ENCODE assay signal across 1 cellular context in the genomic region with DNA sequence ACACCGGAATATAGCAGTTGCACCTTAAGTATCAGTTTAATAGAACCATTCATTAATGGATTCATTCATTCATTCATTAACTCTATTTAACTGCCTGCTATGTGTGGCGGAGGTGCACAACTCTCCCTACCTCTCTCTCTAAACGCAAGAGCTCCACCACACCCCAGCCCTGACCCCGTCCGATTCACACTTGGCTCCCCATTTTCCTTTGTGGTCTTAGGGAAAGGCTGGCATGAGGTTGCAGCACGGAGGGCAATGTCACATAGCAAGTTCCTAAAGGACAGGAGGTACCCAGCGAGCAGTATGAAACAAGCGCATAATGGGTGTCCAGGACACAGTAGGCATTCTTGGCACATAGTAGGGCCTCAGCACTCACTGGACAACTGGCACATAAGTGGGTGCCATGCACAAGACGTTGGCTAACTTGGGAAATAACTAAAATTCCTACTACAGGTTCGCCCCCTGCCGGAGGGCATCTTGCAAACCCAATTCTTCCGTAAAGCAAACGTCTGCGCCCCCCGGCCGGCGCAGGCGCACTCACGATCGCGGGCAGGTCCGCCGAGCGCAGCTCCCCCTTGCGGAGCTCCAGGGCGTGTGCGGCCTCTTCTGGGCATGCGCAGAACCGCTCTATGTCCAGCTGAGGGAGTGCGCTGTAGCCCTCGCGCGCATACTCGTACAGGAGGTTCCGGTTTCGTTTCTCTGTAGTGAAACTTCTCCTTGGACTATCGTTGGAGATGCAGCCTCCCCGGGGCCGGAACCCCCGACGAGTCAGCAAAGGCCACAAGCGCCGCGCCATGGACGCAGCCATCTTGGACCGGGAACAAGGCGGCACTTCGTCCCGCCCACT.
TF ChIP-seq lines count a peak whose summit lies in the region.

A gene with protein sequence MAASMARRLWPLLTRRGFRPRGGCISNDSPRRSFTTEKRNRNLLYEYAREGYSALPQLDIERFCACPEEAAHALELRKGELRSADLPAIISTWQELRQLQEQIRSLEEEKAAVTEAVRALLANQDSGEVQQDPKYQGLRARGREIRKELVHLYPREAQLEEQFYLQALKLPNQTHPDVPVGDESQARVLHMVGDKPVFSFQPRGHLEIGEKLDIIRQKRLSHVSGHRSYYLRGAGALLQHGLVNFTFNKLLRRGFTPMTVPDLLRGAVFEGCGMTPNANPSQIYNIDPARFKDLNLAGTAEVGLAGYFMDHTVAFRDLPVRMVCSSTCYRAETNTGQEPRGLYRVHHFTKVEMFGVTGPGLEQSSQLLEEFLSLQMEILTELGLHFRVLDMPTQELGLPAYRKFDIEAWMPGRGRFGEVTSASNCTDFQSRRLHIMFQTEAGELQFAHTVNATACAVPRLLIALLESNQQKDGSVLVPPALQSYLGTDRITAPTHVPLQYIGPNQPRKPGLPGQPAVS (minus strand): TSS at position 835 of the 847 bp plus-strand sequence. CDS start 27 bp downstream, at position 808.

TF ChIP-seq in K562, 482 proteins besides CTCF, POLR2A, EP300 and RAD21 (continued from another document and continues in another):
- TF ChIP-seq ZNF121 (CRISPR knock-in tag; conservative IDR thresholded peaks at IDR 0.05) (no peak), ELF4 (CRISPR knock-in tag; IDR thresholded peaks at IDR 0.05) (no peak), ARID3A (IDR thresholded peaks at IDR 0.05; ENCODE audit: borderline replicate concordance, low read depth, low read length) (no peak), SLC30A9 (CRISPR knock-in tag; IDR thresholded peaks at IDR 0.05) (no peak), SIN3B (IDR thresholded peaks at IDR 0.05; ENCODE audit: low read depth) (peak; percentile 88), POLR2G (IDR thresholded peaks at IDR 0.05; ENCODE audit: low read depth, low read length) (peak; percentile 87), TBP (optimal IDR thresholded peaks at IDR 0.05; ENCODE audit: low read depth, low read length) (peak; percentile 95), RBM15 (IDR thresholded peaks at IDR 0.05; ENCODE audit: insufficient read depth, low read length) (no peak), SAFB (IDR thresholded peaks at IDR 0.05; ENCODE audit: borderline replicate concordance, low read depth, low read length) (no peak), TGIF2 (CRISPR knock-in tag; IDR thresholded peaks at IDR 0.05) (no peak; the same call in 1 of the 2 replicates), KLF13 (tag; IDR thresholded peaks at IDR 0.05; ENCODE audit: borderline replicate concordance, low read depth) (0 out of 2 replicates have a peak, but pooled peaks have one; percentile 48), ZNF398 (CRISPR knock-in tag; IDR thresholded peaks at IDR 0.05) (no peak), ZBTB7A (IDR thresholded peaks at IDR 0.05; ENCODE audit: borderline replicate concordance, control insufficient read depth, low read depth, low read length) (peak; percentile 68; the same call in 1 of the 2 replicates), NFE2 (IDR thresholded peaks at IDR 0.05; ENCODE audit: low read depth) (peak; percentile 16; the same call in 1 of the 2 replicates), ZNF23 (CRISPR knock-in tag; IDR thresholded peaks at IDR 0.05) (no peak), ZFPM2 (CRISPR knock-in tag; IDR thresholded peaks at IDR 0.05) (no peak), CTBP1 (IDR thresholded peaks at IDR 0.05; ENCODE audit: borderline replicate concordance) (peak; percentile 81; the same call in 1 of the 2 replicates), ETV1 (tag; conservative IDR thresholded peaks at IDR 0.05; ENCODE audit: low read depth) (no peak), IFI16 (CRISPR knock-in tag; IDR thresholded peaks at IDR 0.05) (0 out of 2 replicates have a peak, but pooled peaks have one; percentile 45), HOXB6 (CRISPR knock-in tag; IDR thresholded peaks at IDR 0.05; ENCODE audit: borderline replicate concordance) (no peak), NRF1 (conservative IDR thresholded peaks at IDR 0.05 in 1 of 2, IDR thresholded peaks at IDR 0.05 in 1 of 2) (peak; percentile 97 to 98), MLX (CRISPR knock-in tag; conservative IDR thresholded peaks at IDR 0.05) (no peak), L3MBTL2 (IDR thresholded peaks at IDR 0.05) (no peak), ZBTB17 (CRISPR knock-in tag; IDR thresholded peaks at IDR 0.05) (peak; percentile 65; the same call in 1 of the 2 replicates), RB1 (IDR thresholded peaks at IDR 0.05; ENCODE audit: low read depth) (peak; percentile 94), SRF (CRISPR knock-in tag; IDR thresholded peaks at IDR 0.05) (no peak), ILK (tag; IDR thresholded peaks at IDR 0.05; ENCODE audit: borderline replicate concordance, low read depth) (no peak), RFX5 (IDR thresholded peaks at IDR 0.05; ENCODE audit: low read depth, low read length) (no peak), THRAP3 (IDR thresholded peaks at IDR 0.05; ENCODE audit: borderline replicate concordance) (no peak), BRF1 (IDR thresholded peaks at IDR 0.05; ENCODE audit: borderline replicate concordance, extremely low read depth, insufficient read length) (no peak), BRCA1 (IDR thresholded peaks at IDR 0.05) (no peak), BRCA1 (CRISPR knock-in tag; IDR thresholded peaks at IDR 0.05) (no peak), ZNF311 (CRISPR knock-in tag; IDR thresholded peaks at IDR 0.05) (no peak), CSDE1 (IDR thresholded peaks at IDR 0.05) (no peak), KLF1 (tag; IDR thresholded peaks at IDR 0.05) (no peak), FOXK2 (conservative IDR thresholded peaks at IDR 0.05 in 1 of 2, IDR thresholded peaks at IDR 0.05 in 1 of 2; ENCODE audit: low read depth in 2 of 2) (peak in 1 of 2 experiments; percentile 66; a peak in 1 of 4 replicates), ZNF507 (tag; conservative IDR thresholded peaks at IDR 0.05) (no peak), E2F8 (IDR thresholded peaks at IDR 0.05; ENCODE audit: low read depth, partially characterized antibody) (peak; percentile 66), THRB (CRISPR knock-in tag; conservative IDR thresholded peaks at IDR 0.05) (no peak), ZNF324 (CRISPR knock-in tag; IDR thresholded peaks at IDR 0.05) (0 out of 2 replicates have a peak, but pooled peaks have one; percentile 30), NFIX (CRISPR knock-in tag; IDR thresholded peaks at IDR 0.05; ENCODE audit: low read depth) (no peak), ZNF232 (CRISPR knock-in tag; IDR thresholded peaks at IDR 0.05) (no peak), NFRKB (IDR thresholded peaks at IDR 0.05; ENCODE audit: low read depth) (peak; percentile 24; the same call in 1 of the 2 replicates), CHCHD3 (CRISPR knock-in tag; IDR thresholded peaks at IDR 0.05) (no peak), SUPT5H (IDR thresholded peaks at IDR 0.05) (peak; percentile 91), TEAD2 (tag; IDR thresholded peaks at IDR 0.05) (no peak)
- TF ChIP-seq, protein P1, sequence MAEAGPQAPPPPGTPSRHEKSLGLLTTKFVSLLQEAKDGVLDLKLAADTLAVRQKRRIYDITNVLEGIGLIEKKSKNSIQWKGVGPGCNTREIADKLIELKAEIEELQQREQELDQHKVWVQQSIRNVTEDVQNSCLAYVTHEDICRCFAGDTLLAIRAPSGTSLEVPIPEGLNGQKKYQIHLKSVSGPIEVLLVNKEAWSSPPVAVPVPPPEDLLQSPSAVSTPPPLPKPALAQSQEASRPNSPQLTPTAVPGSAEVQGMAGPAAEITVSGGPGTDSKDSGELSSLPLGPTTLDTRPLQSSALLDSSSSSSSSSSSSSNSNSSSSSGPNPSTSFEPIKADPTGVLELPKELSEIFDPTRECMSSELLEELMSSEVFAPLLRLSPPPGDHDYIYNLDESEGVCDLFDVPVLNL (CRISPR knock-in tag; IDR thresholded peaks at IDR 0.05; ENCODE audit: low read depth), result no peak
- TF ChIP-seq, protein P2, sequence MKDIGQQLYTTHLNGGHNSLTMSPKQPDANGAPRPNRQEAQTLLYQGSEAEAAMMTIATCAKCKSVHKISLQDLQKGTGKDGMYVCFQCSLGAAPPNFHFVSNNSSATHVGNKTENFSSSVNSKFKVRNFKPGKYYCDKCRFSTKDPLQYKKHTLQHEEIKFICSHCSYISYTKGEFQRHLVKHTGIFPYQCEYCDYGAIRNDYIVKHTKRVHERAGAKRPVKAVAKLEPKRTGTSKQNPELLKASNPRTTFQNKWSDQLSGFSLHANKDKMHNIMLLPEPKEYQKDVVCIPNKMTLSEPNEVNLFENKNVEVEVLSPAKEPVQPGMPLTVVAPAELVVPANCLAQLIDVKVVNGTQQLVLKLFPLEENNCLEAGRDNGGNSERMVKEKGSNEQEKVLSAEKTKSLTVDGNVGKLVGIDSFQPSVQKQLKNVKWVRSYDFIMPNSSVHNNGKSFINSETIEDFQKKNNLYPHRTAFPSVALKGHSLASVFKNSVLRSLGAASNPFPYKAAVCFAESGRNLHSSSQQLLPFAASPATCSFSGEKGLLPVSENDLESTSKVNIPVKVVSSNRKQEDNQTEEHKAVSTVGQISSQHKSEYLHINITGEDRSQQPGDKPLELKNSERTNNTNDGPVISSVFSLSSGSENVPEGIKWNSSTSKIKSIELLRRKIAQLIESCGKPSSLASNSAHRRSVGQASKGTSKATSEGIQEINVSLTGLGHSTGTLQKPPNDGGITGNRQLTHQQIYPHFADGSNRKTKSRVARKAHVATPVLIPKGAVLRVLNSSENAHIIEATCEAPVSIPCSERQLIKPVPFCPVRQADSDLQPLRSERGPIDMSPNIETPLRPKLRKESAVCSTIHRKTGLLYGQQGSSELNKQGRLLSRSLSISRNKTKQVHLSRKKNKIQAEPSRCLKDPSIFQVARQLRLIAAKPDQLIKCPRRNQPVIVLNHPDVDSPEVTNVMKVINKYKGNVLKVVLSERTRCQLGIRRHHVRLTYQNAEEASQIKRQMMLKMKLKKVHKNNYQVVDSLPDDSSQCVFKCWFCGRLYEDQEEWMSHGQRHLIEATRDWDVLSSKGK (CRISPR knock-in tag; IDR thresholded peaks at IDR 0.05), result no peak
- TF ChIP-seq, protein P3, sequence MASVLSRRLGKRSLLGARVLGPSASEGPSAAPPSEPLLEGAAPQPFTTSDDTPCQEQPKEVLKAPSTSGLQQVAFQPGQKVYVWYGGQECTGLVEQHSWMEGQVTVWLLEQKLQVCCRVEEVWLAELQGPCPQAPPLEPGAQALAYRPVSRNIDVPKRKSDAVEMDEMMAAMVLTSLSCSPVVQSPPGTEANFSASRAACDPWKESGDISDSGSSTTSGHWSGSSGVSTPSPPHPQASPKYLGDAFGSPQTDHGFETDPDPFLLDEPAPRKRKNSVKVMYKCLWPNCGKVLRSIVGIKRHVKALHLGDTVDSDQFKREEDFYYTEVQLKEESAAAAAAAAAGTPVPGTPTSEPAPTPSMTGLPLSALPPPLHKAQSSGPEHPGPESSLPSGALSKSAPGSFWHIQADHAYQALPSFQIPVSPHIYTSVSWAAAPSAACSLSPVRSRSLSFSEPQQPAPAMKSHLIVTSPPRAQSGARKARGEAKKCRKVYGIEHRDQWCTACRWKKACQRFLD (CRISPR knock-in tag; IDR thresholded peaks at IDR 0.05), result no peak; the same call in 1 of the 2 replicates
